Comparison of ENCODE assay signal across 1 cellular context in the genomic region with DNA sequence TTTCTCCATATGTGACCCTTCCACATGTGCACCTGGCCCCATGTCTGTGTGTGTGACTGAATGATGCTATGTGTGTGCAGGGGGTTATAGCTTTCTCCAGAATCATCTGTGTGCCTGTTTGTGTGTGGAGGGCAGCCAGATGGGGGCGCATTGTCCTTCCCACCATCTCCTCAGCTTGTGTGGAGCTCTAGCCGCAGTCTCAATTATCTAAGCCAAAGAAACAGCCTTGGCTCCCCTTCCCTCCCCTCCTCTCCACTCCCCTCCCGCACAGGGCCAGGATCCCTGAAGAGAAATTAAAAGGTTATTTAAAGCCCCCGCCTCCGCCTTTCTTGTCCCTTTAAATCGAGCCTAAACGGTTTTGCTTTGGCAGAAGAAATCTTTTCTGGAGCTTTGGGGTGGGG.
TF ChIP-seq lines count a peak whose summit lies in the region.

No MANE protein-coding gene starts in this region.

TF ChIP-seq in H1, 55 proteins besides CTCF, POLR2A, EP300 and RAD21 (continued from another document):
- TF ChIP-seq CHD7 (IDR thresholded peaks at IDR 0.05; ENCODE audit: insufficient replicate concordance, low read length) (no peak), SP1 (IDR thresholded peaks at IDR 0.05; ENCODE audit: low read depth, low read length) (no peak), YY1 (IDR thresholded peaks at IDR 0.05; ENCODE audit: low read depth, low read length) (0 out of 2 replicates have a peak, but pooled peaks have one; percentile 7), ZNF274 (IDR thresholded peaks at IDR 0.05; ENCODE audit: borderline replicate concordance, extremely low read depth, low read length) (no peak)
